ENCODE assay signal across 24 cellular contexts in the genomic region with DNA sequence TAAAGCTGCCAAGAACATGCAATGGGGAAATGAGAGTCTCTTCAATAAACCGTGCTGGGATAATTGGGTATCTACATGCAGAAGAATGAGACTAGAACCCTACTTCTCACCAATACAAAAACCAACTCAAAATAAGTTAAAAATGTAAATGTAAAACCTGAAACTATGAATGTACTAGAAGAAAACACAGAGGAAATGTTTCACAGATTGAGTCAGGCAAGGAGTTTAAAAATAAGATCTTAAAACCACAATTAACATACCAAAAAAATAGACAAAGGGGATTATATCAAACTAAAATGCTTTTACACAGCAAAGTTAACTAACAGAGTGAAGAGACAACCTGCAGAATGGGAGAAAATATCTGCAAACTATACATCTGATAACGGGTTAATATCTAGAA.
"Had no signal": no experiment of that assay in that cellular context is flagged by ENCODE, and none has a peak within 500 bp of the region (broad histone marks: within the 10 kb centered on the region; RNA-seq: fewer than 3 reads in every experiment).

No MANE protein-coding gene starts in this region.

- H3K27me3 ChIP-seq: neural progenitor cell, neutrophil, right atrium auricular region, right lobe of liver, tibial nerve, uterus had no signal

- H3K9me3 ChIP-seq: neutrophil, right atrium auricular region, right lobe of liver had no signal

- ATAC-seq: natural killer cell; right lobe of liver; stimulated activated memory B cell treated with anti-CD40 and anti-IgM and Interleukin-4, amounts not matched to agents 10 μg/mL and 1 μg/mL and 100 μg/mL, for 72 hours; stimulated activated naive CD8-positive, alpha-beta T cell treated with anti-CD3 and anti-CD28 coated beads, Interleukin-15, amount 100 ng/mL, for 72 hours had no signal

- H3K4me2 ChIP-seq: neural progenitor cell, smooth muscle cell had no signal

- H3K36me3 ChIP-seq: neural progenitor cell, uterus had no signal

- DNase-seq: islet precursor cell; left ventricle myocardium inferior; mesendoderm; naive B cell; natural killer cell; nephron progenitor cell; occipital lobe; right lobe of liver; stimulated activated CD4-positive, alpha-beta T cell treated with anti-CD3 and anti-CD28 coated beads, Interleukin-1b, Interleukin-23, amount 100 ng/mL, for 48 hours; stimulated activated CD4-positive, alpha-beta T cell treated with anti-CD3 and anti-CD28 coated beads, Interleukin-2, amount 100 ng/mL, for 48 hours; stimulated activated CD4-positive, alpha-beta T cell treated with anti-CD3 and anti-CD28 coated beads, Interleukin-4, amount 100 ng/mL, for 4 hours; stimulated activated CD8-positive, alpha-beta memory T cell treated with anti-CD3 and anti-CD28 coated beads, Interleukin-4, amount 100 ng/mL, for 48 hours; stimulated activated naive CD4-positive, alpha-beta T cell treated with Interleukin-2 at 50 U/mL for 16 hours; stimulated activated naive CD8-positive, alpha-beta T cell treated with anti-CD3 and anti-CD28 coated beads, Interleukin-15, amount 100 ng/mL, for 72 hours; substantia nigra; uterus had no signal

- H3K4me3 ChIP-seq: left ventricle myocardium inferior, lung, neural progenitor cell, right atrium auricular region, right lobe of liver, smooth muscle cell, tibial nerve, uterus had no signal

- H3K9ac ChIP-seq: neural progenitor cell, parathyroid adenoma had no signal

- H3K4me1 ChIP-seq: left ventricle myocardium inferior, parathyroid adenoma, right atrium auricular region, right lobe of liver, tibial nerve, uterus had no signal

- H2AFZ ChIP-seq: neural progenitor cell, parathyroid adenoma had no signal

- H3K27ac ChIP-seq: left ventricle myocardium inferior, neural progenitor cell, neutrophil, parathyroid adenoma, right atrium auricular region, right lobe of liver, tibial nerve, uterus had no signal

- H3K79me2 ChIP-seq: parathyroid adenoma had no signal
